ENCODE assay signal across 9 cellular contexts in the genomic region with DNA sequence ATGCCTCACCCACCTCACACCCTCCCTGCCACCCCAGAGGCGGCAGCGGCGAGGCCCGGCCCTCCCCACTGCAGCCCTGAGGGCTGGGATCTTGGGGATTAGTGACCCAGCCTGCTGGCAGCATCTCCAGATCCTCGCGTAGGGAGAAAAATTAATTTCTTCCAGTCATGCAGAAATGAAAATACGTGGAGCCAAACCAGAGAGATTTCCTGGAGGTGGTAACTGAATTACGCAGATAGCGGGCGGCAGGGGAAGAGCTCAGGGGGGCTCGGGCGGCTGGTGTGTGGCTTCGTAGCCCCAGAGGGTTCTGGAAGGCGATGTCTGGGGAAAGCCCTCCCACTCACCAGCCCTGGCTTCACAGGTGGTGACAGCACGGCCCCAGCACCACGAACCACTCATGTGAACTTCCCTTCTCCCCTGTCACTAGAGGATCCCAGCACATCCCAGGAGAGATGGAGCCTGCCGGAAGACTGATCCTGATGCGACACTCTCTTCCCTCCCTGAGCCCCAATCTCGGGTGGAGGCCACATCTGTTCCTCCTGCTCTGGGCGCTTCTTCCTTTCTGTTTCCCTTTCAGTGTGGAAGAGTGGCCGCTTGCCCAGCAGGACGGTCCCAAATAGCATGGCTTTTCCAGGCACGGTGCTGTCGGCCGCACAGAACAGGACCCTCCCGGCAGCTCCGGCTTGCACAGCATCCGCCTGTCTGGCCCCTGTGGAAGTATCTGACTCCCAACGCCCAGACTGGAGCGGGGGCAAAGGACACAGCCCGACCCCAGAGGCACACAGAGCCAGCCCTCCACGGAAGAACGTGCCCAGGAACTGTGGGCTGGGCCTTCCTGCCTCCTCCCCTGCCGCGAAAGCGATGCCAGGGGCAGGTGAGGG. TPM values are rescaled to one million over a fixed set of nuclear protein-coding genes. Genes with fewer than 3 reads are reported as not detected.
DNase-seq lines count a peak whose midpoint lies in the region; ATAC-seq and TF ChIP-seq lines count a peak whose summit lies in the region.
"Had no signal": no experiment of that assay in that cellular context is flagged by ENCODE, and none has a peak within 500 bp of the region (broad histone marks: within the 10 kb centered on the region; RNA-seq: fewer than 3 reads in every experiment).

No MANE protein-coding gene starts in this region.

- no peak for ATAC-seq in activated T-cell treated with anti-CD3 and anti-CD28 coated beads, Interleukin-2, amount 50 U/mL, for 4 hours
- no peak for ATAC-seq in natural killer cell
- ATAC-seq in HG02885 (IDR thresholded peaks at IDR 0.05; ENCODE audit: poor library complexity, unreplicated experiment) = no peak
- no peak for ATAC-seq in GM19328 (IDR thresholded peaks at IDR 0.05; ENCODE audit: unreplicated experiment)

- H3K4me3 ChIP-seq in uterus = peak overlapping the region in 1 of 2 donors; percentile 26

- H3K9me3 Mint-ChIP-seq in activated T-cell treated with anti-CD3 and anti-CD28 coated beads, Interleukin-2, amount 50 U/mL, for 4 hours = no peaks in the 10 kb centered on the region
- no peaks in the 10 kb centered on the region for H3K9me3 Mint-ChIP-seq in natural killer cell

- H3K36me3 Mint-ChIP-seq in activated T-cell treated with anti-CD3 and anti-CD28 coated beads, Interleukin-2, amount 50 U/mL, for 4 hours (ENCODE audit: insufficient read depth) = no peaks in the 10 kb centered on the region
- H3K36me3 Mint-ChIP-seq in natural killer cell = no peaks in the 10 kb centered on the region

- peak overlapping the region; percentile 61 for H3K4me3 Mint-ChIP-seq in activated T-cell treated with anti-CD3 and anti-CD28 coated beads, Interleukin-2, amount 50 U/mL, for 4 hours
- H3K4me3 Mint-ChIP-seq in natural killer cell = peak overlapping the region; percentile 31

- no peaks in the 10 kb centered on the region for H3K36me3 ChIP-seq in uterus

- TF ChIP-seq CTCF in natural killer cell (IDR thresholded peaks at IDR 0.05) (no peak), uterus (IDR thresholded peaks at IDR 0.05) (no peak)

- intact Hi-C loops in natural killer cell (cut with micrococcal nuclease) = no loop called here
- intact Hi-C loops in uterus (cut with DNase I; ENCODE audit: low total_unique reads) = no loop called here

- no peaks in the 10 kb centered on the region for H3K9me3 ChIP-seq in uterus

- H3K4me1 ChIP-seq in uterus = peaks cover 0 to 11% of the 10 kb centered on the region in 2 donors

- no peak for DNase-seq in activated T-cell treated with anti-CD3 and anti-CD28 coated beads, Interleukin-2, amount 50 U/mL, for 4 hours
- DNase-seq in activated T-cell treated with anti-CD3 and anti-CD28 coated beads for 4 hours (no peak), cerebellum (ENCODE audit: low spot score) (peak; percentile 62), natural killer cell (no peak), uterus (no peak), GOT3 (lab: John Stamatoyannopoulos, UW) (no peak)
- DNase-seq: MV-4-11 had no signal

- H3K27me3 Mint-ChIP-seq in activated T-cell treated with anti-CD3 and anti-CD28 coated beads, Interleukin-2, amount 50 U/mL, for 4 hours (ENCODE audit: low read depth) = peaks cover 44% of the 10 kb centered on the region
- peaks cover 8 to 23% of the 10 kb centered on the region in 2 donors for H3K27me3 Mint-ChIP-seq in natural killer cell (ENCODE audit: low read depth in 2 of 2)

- no peak for TF ChIP-seq POLR2A in uterus (IDR thresholded peaks at IDR 0.05)

- no peak overlapping the region for H3K27ac Mint-ChIP-seq in natural killer cell

- peak overlapping the region; percentile 42 to 59 for H3K27ac ChIP-seq in uterus

- H3K4me1 Mint-ChIP-seq in activated T-cell treated with anti-CD3 and anti-CD28 coated beads, Interleukin-2, amount 50 U/mL, for 4 hours (ENCODE audit: low read depth) = peaks cover 12% of the 10 kb centered on the region
- peaks cover 0 to 6% of the 10 kb centered on the region in 2 donors for H3K4me1 Mint-ChIP-seq in natural killer cell

- H3K27me3 ChIP-seq in uterus = no peaks in the 10 kb centered on the region

RNA-seq across cellular contexts. Expression of gene CBFA2T3, which starts 37.8 kb away (rescaled TPM):
- total RNA-seq in activated T-cell treated with anti-CD3 and anti-CD28 coated beads, Interleukin-2, amount 50 U/mL, for 4 hours = 1 to 10 TPM; 1.0 to 2.0 (median 1.3) TPM
- 4.5 TPM for total RNA-seq in cerebellum
- 1 to 10 TPM; 2.5 to 7.8 (median 4.2) TPM for total RNA-seq in natural killer cell
- total RNA-seq in uterus = 10 to 100 TPM in 1 of 4 donors, 1 to 10 TPM in 1, under 1 TPM in 2; under 0.01 to 12.1 (median 3.1) TPM
